Comparison of ENCODE assay signal across 1 cellular context in the genomic region with DNA sequence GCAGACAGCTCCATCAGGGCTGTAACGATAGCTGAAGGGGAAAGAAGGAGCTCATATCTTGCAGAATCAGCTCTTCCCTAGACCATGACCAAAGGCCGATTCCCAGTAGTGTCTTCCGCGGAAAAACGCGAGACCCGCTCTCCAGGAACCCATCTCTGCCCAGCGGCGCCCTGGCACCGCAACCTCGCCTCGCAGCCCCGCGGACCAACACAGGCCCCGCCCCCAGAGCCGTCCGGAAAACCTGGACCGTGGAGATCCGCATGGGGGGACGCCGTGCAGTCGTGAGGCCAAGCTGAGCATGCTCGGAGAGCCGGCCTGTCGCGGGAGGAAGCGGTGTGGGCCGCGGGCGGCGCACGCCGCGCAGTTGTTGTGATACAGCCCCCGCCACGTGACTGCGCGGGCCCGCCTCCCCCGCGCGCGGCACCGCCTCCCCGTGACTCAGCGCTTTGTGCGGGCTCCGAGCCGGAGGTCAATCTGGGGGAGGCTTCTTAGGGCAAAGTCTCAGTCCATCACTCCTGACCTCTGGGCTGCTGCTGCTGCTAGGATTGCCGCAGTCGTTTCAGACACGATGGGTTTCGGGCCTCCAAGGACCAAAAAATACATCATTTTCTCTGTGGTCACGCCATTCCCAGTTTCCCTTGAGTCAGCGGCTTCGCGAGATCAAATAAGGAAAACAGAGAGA.
TF ChIP-seq lines count a peak whose summit lies in the region.

No MANE protein-coding gene starts in this region.

TF ChIP-seq in WTC11, 78 proteins besides CTCF, POLR2A, EP300 and RAD21 (continued from another document and continues in another):
- TF ChIP-seq, protein P1, sequence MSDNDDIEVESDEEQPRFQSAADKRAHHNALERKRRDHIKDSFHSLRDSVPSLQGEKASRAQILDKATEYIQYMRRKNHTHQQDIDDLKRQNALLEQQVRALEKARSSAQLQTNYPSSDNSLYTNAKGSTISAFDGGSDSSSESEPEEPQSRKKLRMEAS (CRISPR knock-in tag; IDR thresholded peaks at IDR 0.05) = peak; percentile 97
- TF ChIP-seq, protein P2, sequence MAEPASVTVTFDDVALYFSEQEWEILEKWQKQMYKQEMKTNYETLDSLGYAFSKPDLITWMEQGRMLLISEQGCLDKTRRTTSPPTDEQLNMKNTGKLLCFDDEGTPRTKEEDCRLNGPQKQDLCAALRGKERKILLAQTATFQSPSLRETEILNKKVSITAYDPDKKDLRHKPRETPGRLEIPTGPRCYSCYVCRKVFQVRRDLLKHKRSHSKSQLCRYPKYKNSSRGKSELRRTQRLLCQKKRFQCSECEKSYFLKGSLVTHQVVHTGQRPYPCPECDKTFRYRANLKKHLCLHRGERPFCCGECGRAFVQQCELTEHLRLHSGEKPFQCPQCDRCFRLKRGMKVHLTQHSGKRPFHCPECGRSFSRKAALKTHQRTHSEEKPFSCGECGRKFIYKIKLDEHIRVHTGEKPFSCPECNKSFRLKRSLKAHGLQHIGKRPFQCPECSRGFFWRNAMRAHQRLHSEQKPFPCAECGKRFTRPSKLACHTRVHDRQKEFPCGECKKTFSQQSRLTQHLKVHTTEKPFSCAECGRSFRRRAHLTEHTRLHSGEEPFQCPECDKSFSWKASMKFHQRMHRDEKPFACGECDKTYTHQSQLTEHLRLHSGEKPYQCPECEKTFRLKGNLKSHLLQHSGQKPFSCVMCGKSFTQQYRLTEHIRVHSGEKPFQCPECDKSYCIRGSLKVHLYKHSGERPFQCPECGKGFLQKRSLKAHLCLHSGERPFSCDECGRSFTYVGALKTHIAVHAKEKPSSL (CRISPR knock-in tag; conservative IDR thresholded peaks at IDR 0.05) = no peak
- TF ChIP-seq HMGXB4 (CRISPR knock-in tag; IDR thresholded peaks at IDR 0.05) (peak; percentile 68), ZNF416 (CRISPR knock-in tag; IDR thresholded peaks at IDR 0.05) (no peak), ATF3 (CRISPR knock-in tag; conservative IDR thresholded peaks at IDR 0.05) (no peak), ZNF232 (CRISPR knock-in tag; IDR thresholded peaks at IDR 0.05) (no peak), SP1 (CRISPR knock-in tag; conservative IDR thresholded peaks at IDR 0.05) (peak; percentile 99), ZNF396 (CRISPR knock-in tag; IDR thresholded peaks at IDR 0.05; ENCODE audit: borderline replicate concordance) (no peak), RORB (CRISPR knock-in tag; IDR thresholded peaks at IDR 0.05) (no peak), AR (CRISPR knock-in tag; IDR thresholded peaks at IDR 0.05) (no peak), ZNF423 (CRISPR knock-in tag; IDR thresholded peaks at IDR 0.05) (no peak), ESRRA (CRISPR knock-in tag; IDR thresholded peaks at IDR 0.05; ENCODE audit: borderline replicate concordance) (no peak), CBFB (CRISPR knock-in tag; IDR thresholded peaks at IDR 0.05; ENCODE audit: low read depth) (no peak), ZNF532 (CRISPR knock-in tag; IDR thresholded peaks at IDR 0.05; ENCODE audit: borderline replicate concordance) (no peak), NFATC4 (CRISPR knock-in tag; IDR thresholded peaks at IDR 0.05) (no peak), ZNF263 (CRISPR knock-in tag; IDR thresholded peaks at IDR 0.05; ENCODE audit: low read depth) (no peak), GTF2I (CRISPR knock-in tag; conservative IDR thresholded peaks at IDR 0.05) (no peak), NFE2L1 (CRISPR knock-in tag; IDR thresholded peaks at IDR 0.05) (peak; percentile 99), ZNF219 (CRISPR knock-in tag; IDR thresholded peaks at IDR 0.05; ENCODE audit: borderline replicate concordance) (no peak), ZBTB43 (CRISPR knock-in tag; IDR thresholded peaks at IDR 0.05) (peak; percentile 92), ELF4 (CRISPR knock-in tag; IDR thresholded peaks at IDR 0.05; ENCODE audit: low read depth) (no peak), SMAD3 (CRISPR knock-in tag; IDR thresholded peaks at IDR 0.05; ENCODE audit: borderline replicate concordance) (no peak), ZNF671 (CRISPR knock-in tag; IDR thresholded peaks at IDR 0.05) (no peak), FOXJ3 (CRISPR knock-in tag; IDR thresholded peaks at IDR 0.05; ENCODE audit: borderline replicate concordance) (no peak), HMGA2 (CRISPR knock-in tag; IDR thresholded peaks at IDR 0.05) (no peak), ETV6 (CRISPR knock-in tag; IDR thresholded peaks at IDR 0.05) (peak; percentile 84; the same call in 1 of the 2 replicates), MLX (CRISPR knock-in tag; IDR thresholded peaks at IDR 0.05) (no peak), TEAD4 (CRISPR knock-in tag; IDR thresholded peaks at IDR 0.05) (no peak; the same call in 1 of the 2 replicates), MYBL2 (CRISPR knock-in tag; IDR thresholded peaks at IDR 0.05) (peak; percentile 95; the same call in 1 of the 2 replicates), KAT7 (CRISPR knock-in tag; IDR thresholded peaks at IDR 0.05; ENCODE audit: borderline replicate concordance) (no peak)
- TF ChIP-seq, protein P3, sequence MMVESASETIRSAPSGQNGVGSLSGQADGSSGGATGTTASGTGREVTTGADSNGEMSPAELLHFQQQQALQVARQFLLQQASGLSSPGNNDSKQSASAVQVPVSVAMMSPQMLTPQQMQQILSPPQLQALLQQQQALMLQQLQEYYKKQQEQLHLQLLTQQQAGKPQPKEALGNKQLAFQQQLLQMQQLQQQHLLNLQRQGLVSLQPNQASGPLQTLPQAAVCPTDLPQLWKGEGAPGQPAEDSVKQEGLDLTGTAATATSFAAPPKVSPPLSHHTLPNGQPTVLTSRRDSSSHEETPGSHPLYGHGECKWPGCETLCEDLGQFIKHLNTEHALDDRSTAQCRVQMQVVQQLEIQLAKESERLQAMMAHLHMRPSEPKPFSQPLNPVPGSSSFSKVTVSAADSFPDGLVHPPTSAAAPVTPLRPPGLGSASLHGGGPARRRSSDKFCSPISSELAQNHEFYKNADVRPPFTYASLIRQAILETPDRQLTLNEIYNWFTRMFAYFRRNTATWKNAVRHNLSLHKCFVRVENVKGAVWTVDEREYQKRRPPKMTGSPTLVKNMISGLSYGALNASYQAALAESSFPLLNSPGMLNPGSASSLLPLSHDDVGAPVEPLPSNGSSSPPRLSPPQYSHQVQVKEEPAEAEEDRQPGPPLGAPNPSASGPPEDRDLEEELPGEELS (CRISPR knock-in tag; IDR thresholded peaks at IDR 0.05) = peak; percentile 96
- TF ChIP-seq, protein P4, sequence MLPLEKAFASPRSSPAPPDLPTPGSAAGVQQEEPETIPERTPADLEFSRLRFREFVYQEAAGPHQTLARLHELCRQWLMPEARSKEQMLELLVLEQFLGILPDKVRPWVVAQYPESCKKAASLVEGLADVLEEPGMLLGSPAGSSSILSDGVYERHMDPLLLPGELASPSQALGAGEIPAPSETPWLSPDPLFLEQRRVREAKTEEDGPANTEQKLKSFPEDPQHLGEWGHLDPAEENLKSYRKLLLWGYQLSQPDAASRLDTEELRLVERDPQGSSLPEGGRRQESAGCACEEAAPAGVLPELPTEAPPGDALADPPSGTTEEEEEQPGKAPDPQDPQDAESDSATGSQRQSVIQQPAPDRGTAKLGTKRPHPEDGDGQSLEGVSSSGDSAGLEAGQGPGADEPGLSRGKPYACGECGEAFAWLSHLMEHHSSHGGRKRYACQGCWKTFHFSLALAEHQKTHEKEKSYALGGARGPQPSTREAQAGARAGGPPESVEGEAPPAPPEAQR (CRISPR knock-in tag; IDR thresholded peaks at IDR 0.05) = no peak
- TF ChIP-seq, protein P5, sequence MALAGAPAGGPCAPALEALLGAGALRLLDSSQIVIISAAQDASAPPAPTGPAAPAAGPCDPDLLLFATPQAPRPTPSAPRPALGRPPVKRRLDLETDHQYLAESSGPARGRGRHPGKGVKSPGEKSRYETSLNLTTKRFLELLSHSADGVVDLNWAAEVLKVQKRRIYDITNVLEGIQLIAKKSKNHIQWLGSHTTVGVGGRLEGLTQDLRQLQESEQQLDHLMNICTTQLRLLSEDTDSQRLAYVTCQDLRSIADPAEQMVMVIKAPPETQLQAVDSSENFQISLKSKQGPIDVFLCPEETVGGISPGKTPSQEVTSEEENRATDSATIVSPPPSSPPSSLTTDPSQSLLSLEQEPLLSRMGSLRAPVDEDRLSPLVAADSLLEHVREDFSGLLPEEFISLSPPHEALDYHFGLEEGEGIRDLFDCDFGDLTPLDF (CRISPR knock-in tag; IDR thresholded peaks at IDR 0.05) = peak; percentile 81
- TF ChIP-seq, protein P6, sequence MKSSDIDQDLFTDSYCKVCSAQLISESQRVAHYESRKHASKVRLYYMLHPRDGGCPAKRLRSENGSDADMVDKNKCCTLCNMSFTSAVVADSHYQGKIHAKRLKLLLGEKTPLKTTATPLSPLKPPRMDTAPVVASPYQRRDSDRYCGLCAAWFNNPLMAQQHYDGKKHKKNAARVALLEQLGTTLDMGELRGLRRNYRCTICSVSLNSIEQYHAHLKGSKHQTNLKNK (CRISPR knock-in tag; IDR thresholded peaks at IDR 0.05) = no peak
